ENCODE assay signal across 1 cellular context in genomic region chr17:82098169-82098938, GRCh38.
TF ChIP-seq lines count a peak whose summit lies in the region.

TSS of gene FASN (minus strand) at chr17:82098236. CDS start at chr17:82096445, 1,791 bp downstream.

TF ChIP-seq in HepG2, 621 proteins besides CTCF, POLR2A, EP300 and RAD21 (continued from another document and continues in another):
- TF ChIP-seq, protein P1, sequence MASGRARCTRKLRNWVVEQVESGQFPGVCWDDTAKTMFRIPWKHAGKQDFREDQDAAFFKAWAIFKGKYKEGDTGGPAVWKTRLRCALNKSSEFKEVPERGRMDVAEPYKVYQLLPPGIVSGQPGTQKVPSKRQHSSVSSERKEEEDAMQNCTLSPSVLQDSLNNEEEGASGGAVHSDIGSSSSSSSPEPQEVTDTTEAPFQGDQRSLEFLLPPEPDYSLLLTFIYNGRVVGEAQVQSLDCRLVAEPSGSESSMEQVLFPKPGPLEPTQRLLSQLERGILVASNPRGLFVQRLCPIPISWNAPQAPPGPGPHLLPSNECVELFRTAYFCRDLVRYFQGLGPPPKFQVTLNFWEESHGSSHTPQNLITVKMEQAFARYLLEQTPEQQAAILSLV (CRISPR knock-in tag; IDR thresholded peaks at IDR 0.05; ENCODE audit: borderline replicate concordance), result peak; percentile 28; the same call in 1 of the 2 replicates
- TF ChIP-seq ZNF570 (CRISPR knock-in tag; IDR thresholded peaks at IDR 0.05; ENCODE audit: borderline replicate concordance) (no peak), HDAC1 (CRISPR knock-in tag; IDR thresholded peaks at IDR 0.05) (peak; percentile 71), ZNF143 (CRISPR knock-in tag; IDR thresholded peaks at IDR 0.05) (no peak), ZHX1 (CRISPR knock-in tag; IDR thresholded peaks at IDR 0.05; ENCODE audit: low read depth) (peak; percentile 8; the same call in 1 of the 2 replicates), ZNF256 (CRISPR knock-in tag; conservative IDR thresholded peaks at IDR 0.05) (peak; percentile 74; the same call in 1 of the 2 replicates), ATM (IDR thresholded peaks at IDR 0.05; ENCODE audit: borderline replicate concordance) (no peak), REL (CRISPR knock-in tag; conservative IDR thresholded peaks at IDR 0.05) (no peak), ZNF10 (CRISPR knock-in tag; IDR thresholded peaks at IDR 0.05; ENCODE audit: borderline replicate concordance, low read depth) (no peak), PREB (CRISPR knock-in tag; IDR thresholded peaks at IDR 0.05) (0 out of 2 replicates have a peak, but pooled peaks have one; percentile 79), KDM5B (CRISPR knock-in tag; IDR thresholded peaks at IDR 0.05; ENCODE audit: borderline replicate concordance) (no peak; the same call in 1 of the 2 replicates), ZNF614 (CRISPR knock-in tag; IDR thresholded peaks at IDR 0.05; ENCODE audit: borderline replicate concordance) (peak; percentile 30; the same call in 1 of the 2 replicates), NFATC3 (CRISPR knock-in tag; IDR thresholded peaks at IDR 0.05) (no peak), ZBTB10 (CRISPR knock-in tag; IDR thresholded peaks at IDR 0.05; ENCODE audit: borderline replicate concordance) (peak; percentile 74), GTF2F1 (IDR thresholded peaks at IDR 0.05; ENCODE audit: low read length) (no peak), XBP1 (CRISPR knock-in tag; IDR thresholded peaks at IDR 0.05) (0 out of 2 replicates have a peak, but pooled peaks have one; percentile 46), IKZF4 (CRISPR knock-in tag; IDR thresholded peaks at IDR 0.05; ENCODE audit: borderline replicate concordance, low read depth, not compliant biosample characterization) (peak; percentile 96), TEAD2 (CRISPR knock-in tag; IDR thresholded peaks at IDR 0.05) (peak; percentile 24; the same call in 1 of the 2 replicates), MED8 (CRISPR knock-in tag; IDR thresholded peaks at IDR 0.05; ENCODE audit: insufficient replicate concordance) (peak; percentile 57), MTA3 (CRISPR knock-in tag; IDR thresholded peaks at IDR 0.05) (no peak), KLF16 (CRISPR knock-in tag; IDR thresholded peaks at IDR 0.05) (peak; percentile 23 to 66; a peak in 1 of 4 replicates), ZNF572 (CRISPR knock-in tag; IDR thresholded peaks at IDR 0.05) (no peak), ZNF580 (CRISPR knock-in tag; IDR thresholded peaks at IDR 0.05; ENCODE audit: borderline replicate concordance, low read depth) (no peak), ZFP36L2 (CRISPR knock-in tag; IDR thresholded peaks at IDR 0.05) (no peak), SALL1 (CRISPR knock-in tag; IDR thresholded peaks at IDR 0.05) (peak; percentile 67; the same call in 1 of the 2 replicates), HOXA7 (CRISPR knock-in tag; IDR thresholded peaks at IDR 0.05) (no peak), CEBPG (CRISPR knock-in tag; IDR thresholded peaks at IDR 0.05) (no peak), POLR2AphosphoS2 (IDR thresholded peaks at IDR 0.05; ENCODE audit: low read depth, low read length) (no peak), PITX1 (CRISPR knock-in tag; IDR thresholded peaks at IDR 0.05) (0 out of 2 replicates have a peak, but pooled peaks have one; percentile 27), ZNF589 (CRISPR knock-in tag; conservative IDR thresholded peaks at IDR 0.05) (peak; percentile 49; the same call in 1 of the 2 replicates), JUN (CRISPR knock-in tag; IDR thresholded peaks at IDR 0.05) (no peak), ZSCAN25 (CRISPR knock-in tag; IDR thresholded peaks at IDR 0.05) (0 out of 2 replicates have a peak, but pooled peaks have one; percentile 19)
- TF ChIP-seq, protein P2, sequence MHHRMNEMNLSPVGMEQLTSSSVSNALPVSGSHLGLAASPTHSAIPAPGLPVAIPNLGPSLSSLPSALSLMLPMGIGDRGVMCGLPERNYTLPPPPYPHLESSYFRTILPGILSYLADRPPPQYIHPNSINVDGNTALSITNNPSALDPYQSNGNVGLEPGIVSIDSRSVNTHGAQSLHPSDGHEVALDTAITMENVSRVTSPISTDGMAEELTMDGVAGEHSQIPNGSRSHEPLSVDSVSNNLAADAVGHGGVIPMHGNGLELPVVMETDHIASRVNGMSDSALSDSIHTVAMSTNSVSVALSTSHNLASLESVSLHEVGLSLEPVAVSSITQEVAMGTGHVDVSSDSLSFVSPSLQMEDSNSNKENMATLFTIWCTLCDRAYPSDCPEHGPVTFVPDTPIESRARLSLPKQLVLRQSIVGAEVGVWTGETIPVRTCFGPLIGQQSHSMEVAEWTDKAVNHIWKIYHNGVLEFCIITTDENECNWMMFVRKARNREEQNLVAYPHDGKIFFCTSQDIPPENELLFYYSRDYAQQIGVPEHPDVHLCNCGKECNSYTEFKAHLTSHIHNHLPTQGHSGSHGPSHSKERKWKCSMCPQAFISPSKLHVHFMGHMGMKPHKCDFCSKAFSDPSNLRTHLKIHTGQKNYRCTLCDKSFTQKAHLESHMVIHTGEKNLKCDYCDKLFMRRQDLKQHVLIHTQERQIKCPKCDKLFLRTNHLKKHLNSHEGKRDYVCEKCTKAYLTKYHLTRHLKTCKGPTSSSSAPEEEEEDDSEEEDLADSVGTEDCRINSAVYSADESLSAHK (CRISPR knock-in tag; IDR thresholded peaks at IDR 0.05; ENCODE audit: borderline replicate concordance), result 0 out of 2 replicates have a peak, but pooled peaks have one; percentile 19
- TF ChIP-seq, protein P3, sequence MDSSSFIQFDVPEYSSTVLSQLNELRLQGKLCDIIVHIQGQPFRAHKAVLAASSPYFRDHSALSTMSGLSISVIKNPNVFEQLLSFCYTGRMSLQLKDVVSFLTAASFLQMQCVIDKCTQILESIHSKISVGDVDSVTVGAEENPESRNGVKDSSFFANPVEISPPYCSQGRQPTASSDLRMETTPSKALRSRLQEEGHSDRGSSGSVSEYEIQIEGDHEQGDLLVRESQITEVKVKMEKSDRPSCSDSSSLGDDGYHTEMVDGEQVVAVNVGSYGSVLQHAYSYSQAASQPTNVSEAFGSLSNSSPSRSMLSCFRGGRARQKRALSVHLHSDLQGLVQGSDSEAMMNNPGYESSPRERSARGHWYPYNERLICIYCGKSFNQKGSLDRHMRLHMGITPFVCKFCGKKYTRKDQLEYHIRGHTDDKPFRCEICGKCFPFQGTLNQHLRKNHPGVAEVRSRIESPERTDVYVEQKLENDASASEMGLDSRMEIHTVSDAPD (CRISPR knock-in tag; IDR thresholded peaks at IDR 0.05), result no peak
- TF ChIP-seq, protein P4, sequence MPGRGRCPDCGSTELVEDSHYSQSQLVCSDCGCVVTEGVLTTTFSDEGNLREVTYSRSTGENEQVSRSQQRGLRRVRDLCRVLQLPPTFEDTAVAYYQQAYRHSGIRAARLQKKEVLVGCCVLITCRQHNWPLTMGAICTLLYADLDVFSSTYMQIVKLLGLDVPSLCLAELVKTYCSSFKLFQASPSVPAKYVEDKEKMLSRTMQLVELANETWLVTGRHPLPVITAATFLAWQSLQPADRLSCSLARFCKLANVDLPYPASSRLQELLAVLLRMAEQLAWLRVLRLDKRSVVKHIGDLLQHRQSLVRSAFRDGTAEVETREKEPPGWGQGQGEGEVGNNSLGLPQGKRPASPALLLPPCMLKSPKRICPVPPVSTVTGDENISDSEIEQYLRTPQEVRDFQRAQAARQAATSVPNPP (CRISPR knock-in tag; IDR thresholded peaks at IDR 0.05), result peak; percentile 21; the same call in 1 of the 2 replicates
- TF ChIP-seq, protein P5, sequence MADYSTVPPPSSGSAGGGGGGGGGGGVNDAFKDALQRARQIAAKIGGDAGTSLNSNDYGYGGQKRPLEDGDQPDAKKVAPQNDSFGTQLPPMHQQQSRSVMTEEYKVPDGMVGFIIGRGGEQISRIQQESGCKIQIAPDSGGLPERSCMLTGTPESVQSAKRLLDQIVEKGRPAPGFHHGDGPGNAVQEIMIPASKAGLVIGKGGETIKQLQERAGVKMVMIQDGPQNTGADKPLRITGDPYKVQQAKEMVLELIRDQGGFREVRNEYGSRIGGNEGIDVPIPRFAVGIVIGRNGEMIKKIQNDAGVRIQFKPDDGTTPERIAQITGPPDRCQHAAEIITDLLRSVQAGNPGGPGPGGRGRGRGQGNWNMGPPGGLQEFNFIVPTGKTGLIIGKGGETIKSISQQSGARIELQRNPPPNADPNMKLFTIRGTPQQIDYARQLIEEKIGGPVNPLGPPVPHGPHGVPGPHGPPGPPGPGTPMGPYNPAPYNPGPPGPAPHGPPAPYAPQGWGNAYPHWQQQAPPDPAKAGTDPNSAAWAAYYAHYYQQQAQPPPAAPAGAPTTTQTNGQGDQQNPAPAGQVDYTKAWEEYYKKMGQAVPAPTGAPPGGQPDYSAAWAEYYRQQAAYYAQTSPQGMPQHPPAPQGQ (CRISPR knock-in tag; IDR thresholded peaks at IDR 0.05; ENCODE audit: borderline replicate concordance), result peak; percentile 20; the same call in 1 of the 2 replicates
- TF ChIP-seq, protein P6, sequence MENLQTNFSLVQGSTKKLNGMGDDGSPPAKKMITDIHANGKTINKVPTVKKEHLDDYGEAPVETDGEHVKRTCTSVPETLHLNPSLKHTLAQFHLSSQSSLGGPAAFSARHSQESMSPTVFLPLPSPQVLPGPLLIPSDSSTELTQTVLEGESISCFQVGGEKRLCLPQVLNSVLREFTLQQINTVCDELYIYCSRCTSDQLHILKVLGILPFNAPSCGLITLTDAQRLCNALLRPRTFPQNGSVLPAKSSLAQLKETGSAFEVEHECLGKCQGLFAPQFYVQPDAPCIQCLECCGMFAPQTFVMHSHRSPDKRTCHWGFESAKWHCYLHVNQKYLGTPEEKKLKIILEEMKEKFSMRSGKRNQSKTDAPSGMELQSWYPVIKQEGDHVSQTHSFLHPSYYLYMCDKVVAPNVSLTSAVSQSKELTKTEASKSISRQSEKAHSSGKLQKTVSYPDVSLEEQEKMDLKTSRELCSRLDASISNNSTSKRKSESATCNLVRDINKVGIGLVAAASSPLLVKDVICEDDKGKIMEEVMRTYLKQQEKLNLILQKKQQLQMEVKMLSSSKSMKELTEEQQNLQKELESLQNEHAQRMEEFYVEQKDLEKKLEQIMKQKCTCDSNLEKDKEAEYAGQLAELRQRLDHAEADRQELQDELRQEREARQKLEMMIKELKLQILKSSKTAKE (CRISPR knock-in tag; IDR thresholded peaks at IDR 0.05; ENCODE audit: borderline replicate concordance), result no peak
- TF ChIP-seq, protein P7, sequence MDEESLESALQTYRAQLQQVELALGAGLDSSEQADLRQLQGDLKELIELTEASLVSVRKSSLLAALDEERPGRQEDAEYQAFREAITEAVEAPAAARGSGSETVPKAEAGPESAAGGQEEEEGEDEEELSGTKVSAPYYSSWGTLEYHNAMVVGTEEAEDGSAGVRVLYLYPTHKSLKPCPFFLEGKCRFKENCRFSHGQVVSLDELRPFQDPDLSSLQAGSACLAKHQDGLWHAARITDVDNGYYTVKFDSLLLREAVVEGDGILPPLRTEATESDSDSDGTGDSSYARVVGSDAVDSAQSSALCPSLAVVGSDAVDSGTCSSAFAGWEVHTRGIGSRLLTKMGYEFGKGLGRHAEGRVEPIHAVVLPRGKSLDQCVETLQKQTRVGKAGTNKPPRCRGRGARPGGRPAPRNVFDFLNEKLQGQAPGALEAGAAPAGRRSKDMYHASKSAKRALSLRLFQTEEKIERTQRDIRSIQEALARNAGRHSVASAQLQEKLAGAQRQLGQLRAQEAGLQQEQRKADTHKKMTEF (CRISPR knock-in tag; IDR thresholded peaks at IDR 0.05), result no peak
